In the genomic region with DNA sequence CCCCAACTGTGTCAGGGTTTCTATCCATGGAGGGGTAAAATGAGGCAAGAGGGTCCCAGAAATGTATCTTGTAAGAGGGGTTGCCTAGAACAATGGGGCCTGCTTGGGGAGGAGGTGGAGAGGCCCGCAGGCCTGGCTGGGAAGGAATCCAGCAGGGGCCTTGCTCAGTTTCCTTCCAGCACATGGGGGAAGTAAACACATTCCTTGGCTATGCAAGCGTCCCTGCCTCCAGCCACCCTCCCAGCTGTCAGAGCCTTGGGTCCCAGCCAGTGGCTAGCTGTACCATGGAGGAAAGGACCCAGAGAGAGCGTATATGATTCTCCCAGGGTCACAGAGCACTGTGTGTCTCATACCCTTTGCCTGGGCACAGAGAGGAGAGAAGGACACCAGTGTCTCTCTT, we compare ENCODE assay signal across 12 cellular contexts.
DNase-seq lines count a peak whose midpoint lies in the region; ATAC-seq and TF ChIP-seq lines count a peak whose summit lies in the region.
"Had no signal": no experiment of that assay in that cellular context is flagged by ENCODE, and none has a peak within 500 bp of the region (broad histone marks: within the 10 kb centered on the region; RNA-seq: fewer than 3 reads in every experiment).

No MANE protein-coding gene starts in this region.

- H3K9ac ChIP-seq in fibroblast of lung (ENCODE audit: insufficient read depth, low read length), result no peak overlapping the region
- no peak overlapping the region for H3K9ac ChIP-seq in muscle layer of colon (ENCODE audit: low read length)

- ATAC-seq in upper lobe of left lung (ENCODE audit: low FRiP score in 2 of 2) (peak; percentile 35 to 37), GM18909 (IDR thresholded peaks at IDR 0.05; ENCODE audit: poor library complexity, unreplicated experiment) (no peak)

- no peak for TF ChIP-seq CTCF in RWPE1 (conservative IDR thresholded peaks at IDR 0.05; ENCODE audit: low read depth)
- TF ChIP-seq CTCF in fibroblast of lung (conservative IDR thresholded peaks at IDR 0.05 in 1 of 2, IDR thresholded peaks at IDR 0.05 in 1 of 2; ENCODE audit: low read depth in 1 of 2, low read length in 2 of 2), result no peak
- no peak for TF ChIP-seq CTCF in upper lobe of left lung (IDR thresholded peaks at IDR 0.05)

- DNase-seq in RWPE1 (ENCODE audit: low spot score), result no peak
- peak; percentile 80 to 88 for DNase-seq in fibroblast of lung (ENCODE audit: low read depth in 2 of 2)
- peak in 1 of 2 donors; percentile 55 for DNase-seq in upper lobe of left lung
- no peak for DNase-seq in T-helper 2 cell
- DNase-seq in Kasumi-1 (lab: John Stamatoyannopoulos, UW), result no peak
- DNase-seq: activated gamma-delta T cell treated with Interleukin-2 at 50 U/mL for 16 hours; NCI-H1436 treated with DMSO at 0.1 percent for 48 hours; stimulated activated CD4-positive, alpha-beta T cell treated with anti-CD3 and anti-CD28 coated beads, Interleukin-4, amount 100 ng/mL, for 4 hours had no signal

- no peak overlapping the region for H2AFZ ChIP-seq in fibroblast of lung (ENCODE audit: low read length)

- no peak overlapping the region for H3K4me2 ChIP-seq in fibroblast of lung (ENCODE audit: extremely low read depth, insufficient read depth, low read length)

- no peaks in the 10 kb centered on the region for H3K36me3 ChIP-seq in fibroblast of lung (ENCODE audit: control insufficient read depth, insufficient read depth, low read length)
- no peaks in the 10 kb centered on the region for H3K36me3 ChIP-seq in muscle layer of colon (ENCODE audit: insufficient read depth, low read length)
- H3K36me3 ChIP-seq in upper lobe of left lung, result no peaks in the 10 kb centered on the region

- peak in 1 of 4 donors; percentile 8 for TF ChIP-seq EP300 in upper lobe of left lung (IDR thresholded peaks at IDR 0.05)

- H3K4me3 ChIP-seq in fibroblast of lung (replicated peaks in 1 of 4; ENCODE audit: control extremely low read depth in 1 of 4, insufficient read depth in 1 of 4, low read depth in 3 of 4, low read length in 4 of 4) (no peak overlapping the region), muscle layer of colon (ENCODE audit: low read depth in 1 of 2, low read length in 2 of 2) (peak overlapping the region in 1 of 2 donors; percentile 12), upper lobe of left lung (no peak overlapping the region)

- CTCF ChIA-PET in RWPE1 (lab: Yijun Ruan, JAX), result interaction anchor here (0.6 kb wide), 1 partner anchor 137 kb away, joined by 3 read pairs; no protein-coding TSS in a partner anchor

- H4K20me1 ChIP-seq in fibroblast of lung (ENCODE audit: control insufficient read depth, extremely low read depth, insufficient read depth, low read length), result no peaks in the 10 kb centered on the region

- WGBS in upper lobe of left lung, 2 donors, result 22 to 34% methylated on average over 2 to 3 of the region's 3 CpGs

- peaks cover 52% of the 10 kb centered on the region for H3K4me1 ChIP-seq in fibroblast of lung (ENCODE audit: control insufficient read depth, extremely low read depth, insufficient read depth, low read length)
- H3K4me1 ChIP-seq in muscle layer of colon (ENCODE audit: insufficient read depth, low read length), result peaks cover 71% of the 10 kb centered on the region
- H3K4me1 ChIP-seq in upper lobe of left lung, result peaks cover 38 to 52% (median 43%) of the 10 kb centered on the region in 4 donors

- no peaks in the 10 kb centered on the region for H3K79me2 ChIP-seq in fibroblast of lung (ENCODE audit: control insufficient read depth, insufficient read depth, low read length)

- H3K9me3 ChIP-seq in fibroblast of lung (ENCODE audit: control insufficient read depth, insufficient read depth, low read depth, low read length) (no peaks in the 10 kb centered on the region), muscle layer of colon (ENCODE audit: low read length) (no peaks in the 10 kb centered on the region), upper lobe of left lung (no peaks in the 10 kb centered on the region)

- POLR2A ChIA-PET in RWPE1 (lab: Yijun Ruan, JAX; ENCODE audit: low non-redundant PET), result no interaction called here

- H3K27ac ChIP-seq in RWPE1, result peak overlapping the region; percentile 85
- H3K27ac ChIP-seq in fibroblast of lung (ENCODE audit: insufficient read depth, low read length), result peak overlapping the region; percentile 69
- peak overlapping the region; percentile 77 for H3K27ac ChIP-seq in muscle layer of colon (ENCODE audit: low read depth, low read length)
- peak overlapping the region; percentile 81 to 88 (median 85) for H3K27ac ChIP-seq in upper lobe of left lung
- H3K27ac ChIP-seq: HL-60, VCaP had no signal

- no peak for TF ChIP-seq POLR2A in upper lobe of left lung (IDR thresholded peaks at IDR 0.05)

- no peaks in the 10 kb centered on the region for H3K27me3 ChIP-seq in fibroblast of lung (ENCODE audit: control insufficient read depth, insufficient read depth, low read length)
- no peaks in the 10 kb centered on the region for H3K27me3 ChIP-seq in muscle layer of colon (ENCODE audit: control insufficient read depth in 1 of 2, insufficient read depth in 2 of 2, low read length in 2 of 2)
- no peaks in the 10 kb centered on the region for H3K27me3 ChIP-seq in upper lobe of left lung

Comparison
In these comparisons a context has a peak if more than half of its experiments do, and no peak if none do; other contexts are left out.
1. DNase-seq: peak in fibroblast of lung (2 of 2); none in RWPE1 (single experiment), T-helper 2 cell (0 of 5) and Kasumi-1 (0 of 2).
2. Peak in every context shown above with its lines, with median percentiles within 50 percentile points of each other: H3K27ac ChIP-seq.